In genomic region chr6:10800810-10801209, GRCh38 we compare ENCODE assay signal across 1 cellular context.
TF ChIP-seq lines count a peak whose summit lies in the region.

No MANE protein-coding gene starts in this region.

TF ChIP-seq in K562, 482 proteins besides CTCF, POLR2A, EP300 and RAD21 (continued from another document):
- TF ChIP-seq ZNF57 (CRISPR knock-in tag; IDR thresholded peaks at IDR 0.05), result no peak
- TF ChIP-seq MAFK (IDR thresholded peaks at IDR 0.05; ENCODE audit: low read length), result peak; percentile 15; the same call in 1 of the 2 replicates
- TF ChIP-seq ZNF175 (CRISPR knock-in tag; IDR thresholded peaks at IDR 0.05; ENCODE audit: low read depth), result no peak
- no peak for TF ChIP-seq GTF2F1 (IDR thresholded peaks at IDR 0.05; ENCODE audit: low read depth, low read length)
- no peak for TF ChIP-seq ZNF584 (CRISPR knock-in tag; IDR thresholded peaks at IDR 0.05; ENCODE audit: low read depth)
- TF ChIP-seq ZNF316 (IDR thresholded peaks at IDR 0.05), result peak; percentile 91
- TF ChIP-seq MITF (IDR thresholded peaks at IDR 0.05), result no peak
- TF ChIP-seq FOXA3 (CRISPR knock-in tag; conservative IDR thresholded peaks at IDR 0.05 in 1 of 2, IDR thresholded peaks at IDR 0.05 in 1 of 2), result peak in 1 of 2 experiments; percentile 55; a peak in 1 of 4 replicates
- TF ChIP-seq MED1 (CRISPR knock-in tag; IDR thresholded peaks at IDR 0.05; ENCODE audit: borderline replicate concordance), result no peak
- 0 out of 2 replicates have a peak, but pooled peaks have one; percentile 14 for TF ChIP-seq SMARCA4 (IDR thresholded peaks at IDR 0.05)
- TF ChIP-seq PURB (CRISPR knock-in tag; IDR thresholded peaks at IDR 0.05; ENCODE audit: low read depth), result no peak
- TF ChIP-seq C11orf30 (IDR thresholded peaks at IDR 0.05; ENCODE audit: low read depth), result peak; percentile 80
- TF ChIP-seq SRSF3 (IDR thresholded peaks at IDR 0.05; ENCODE audit: insufficient read depth, low read length), result no peak
- peak; percentile 50; the same call in 1 of the 2 replicates for TF ChIP-seq FOSL1 (tag; conservative IDR thresholded peaks at IDR 0.05)
- peak; percentile 55 for TF ChIP-seq MAFG (tag; conservative IDR thresholded peaks at IDR 0.05)
- no peak for TF ChIP-seq ZNF124 (CRISPR knock-in tag; IDR thresholded peaks at IDR 0.05)
- peak; percentile 56; the same call in 1 of the 2 replicates for TF ChIP-seq JUND (IDR thresholded peaks at IDR 0.05; ENCODE audit: borderline replicate concordance, low read depth, low read length)
- TF ChIP-seq JUND (tag; IDR thresholded peaks at IDR 0.05; ENCODE audit: borderline replicate concordance, low read depth, low read length), result peak; percentile 11; the same call in 1 of the 3 replicates
- no peak for TF ChIP-seq TCF3 (CRISPR knock-in tag; IDR thresholded peaks at IDR 0.05)
- no peak for TF ChIP-seq ZNF280A (IDR thresholded peaks at IDR 0.05; ENCODE audit: low read depth, partially characterized antibody)
- TF ChIP-seq SOX6 (IDR thresholded peaks at IDR 0.05), result no peak
- TF ChIP-seq ATF3 (IDR thresholded peaks at IDR 0.05), result peak; percentile 71
- no peak for TF ChIP-seq ATF3 (CRISPR knock-in tag; conservative IDR thresholded peaks at IDR 0.05)
- no peak for TF ChIP-seq E2F6 (IDR thresholded peaks at IDR 0.05; ENCODE audit: borderline replicate concordance in 1 of 2, extremely low read depth in 1 of 2, insufficient read depth in 1 of 2, insufficient read length in 1 of 2, low read depth in 1 of 2, low read length in 1 of 2, poor library complexity in 1 of 2, severe bottlenecking in 1 of 2)
- TF ChIP-seq CUX1 (CRISPR knock-in tag; IDR thresholded peaks at IDR 0.05), result no peak
- no peak for TF ChIP-seq NFE2L1 (tag; IDR thresholded peaks at IDR 0.05; ENCODE audit: borderline replicate concordance, low read depth)
- TF ChIP-seq PCBP1 (IDR thresholded peaks at IDR 0.05; ENCODE audit: low read depth, low read length, poor library complexity, severe bottlenecking), result no peak
- 0 out of 2 replicates have a peak, but pooled peaks have one; percentile 14 for TF ChIP-seq NFE2 (IDR thresholded peaks at IDR 0.05; ENCODE audit: low read depth)
- TF ChIP-seq CBX1 (IDR thresholded peaks at IDR 0.05; ENCODE audit: low read depth), result no peak
- TF ChIP-seq GATAD2A (IDR thresholded peaks at IDR 0.05), result no peak
